9 cellular contexts compared by ENCODE assay signal in genomic region chr19:50478901-50479715, GRCh38. TPM values are rescaled to one million over a fixed set of nuclear protein-coding genes. Genes with fewer than 3 reads are reported as not detected.
DNase-seq lines count a peak whose midpoint lies in the region; ATAC-seq and TF ChIP-seq lines count a peak whose summit lies in the region.
"Had no signal": no experiment of that assay in that cellular context is flagged by ENCODE, and none has a peak within 500 bp of the region (broad histone marks: within the 10 kb centered on the region; RNA-seq: fewer than 3 reads in every experiment).

No MANE protein-coding gene starts in this region.

- H3K4me2 ChIP-seq in PC-3 (ENCODE audit: low read length), result no peak overlapping the region

- no peaks in the 10 kb centered on the region for H3K9me2 ChIP-seq in PC-3 (replicated peaks; ENCODE audit: low read length)

- H2AFZ ChIP-seq in PC-3 (ENCODE audit: low read length), result no peak overlapping the region

- no peak overlapping the region for H3K9ac ChIP-seq in PC-3 (ENCODE audit: low read length)

- no peak overlapping the region for H3K27ac ChIP-seq in PC-3 (ENCODE audit: low read length)
- H3K27ac ChIP-seq in right atrium auricular region, result no peak overlapping the region

- H3K36me3 ChIP-seq in PC-3 (ENCODE audit: low read depth, low read length) (peaks cover 37% of the 10 kb centered on the region), right atrium auricular region (peaks cover 46% of the 10 kb centered on the region)

- intact Hi-C loops in PC-3 (cut with micrococcal nuclease), result no loop called here

- peaks cover 21% of the 10 kb centered on the region for H4K20me1 ChIP-seq in PC-3 (ENCODE audit: low read length)

- peaks cover 31% of the 10 kb centered on the region for H3K79me2 ChIP-seq in PC-3 (ENCODE audit: low read length)

- peak; percentile 80 for TF ChIP-seq CTCF in PC-3 (conservative IDR thresholded peaks at IDR 0.05; ENCODE audit: low read depth, low read length)
- TF ChIP-seq CTCF in fibroblast of villous mesenchyme (IDR thresholded peaks at IDR 0.05; ENCODE audit: insufficient read depth, low read depth, low read length), result peak; percentile 62
- TF ChIP-seq CTCF in right atrium auricular region (IDR thresholded peaks at IDR 0.05), result peak in 1 of 2 donors; percentile 60

- POLR2A ChIA-PET in PC-3 (lab: Charles Lee; ENCODE audit: unreplicated experiment), result no interaction called here

- H3K27me3 ChIP-seq in PC-3 (ENCODE audit: low read length) (no peaks in the 10 kb centered on the region), right atrium auricular region (no peaks in the 10 kb centered on the region)

- H3K9me3 ChIP-seq in PC-3 (ENCODE audit: low read length), result no peaks in the 10 kb centered on the region
- no peaks in the 10 kb centered on the region for H3K9me3 ChIP-seq in right atrium auricular region

- H3K4me3 ChIP-seq in PC-3 (ENCODE audit: low read length) (no peak overlapping the region), fibroblast of villous mesenchyme (ENCODE audit: low read depth, low read length) (no peak overlapping the region), right atrium auricular region (no peak overlapping the region)

- no peak for ATAC-seq in PC-3
- ATAC-seq in HG02678 (IDR thresholded peaks at IDR 0.05; ENCODE audit: unreplicated experiment), result no peak
- ATAC-seq in GM18519 (IDR thresholded peaks at IDR 0.05; ENCODE audit: low FRiP score, unreplicated experiment), result no peak

- no peaks in the 10 kb centered on the region for H3F3A ChIP-seq in PC-3 (ENCODE audit: low read length, unreplicated experiment)

- H3K4me1 ChIP-seq in PC-3 (ENCODE audit: insufficient read depth, low read length) (peaks cover 8% of the 10 kb centered on the region), right atrium auricular region (peaks cover 3 to 25% of the 10 kb centered on the region in 2 donors)

- peak; percentile 84 for DNase-seq in 8988T
- peak; percentile 65 for DNase-seq in Daoy (ENCODE audit: low read depth)
- peak; percentile 38 for DNase-seq in PC-3
- DNase-seq in fibroblast of villous mesenchyme (ENCODE audit: low read depth), result peak; percentile 42
- no peak for DNase-seq in mesenteric fat pad (ENCODE audit: low spot score)
- no peak for DNase-seq in right atrium auricular region (ENCODE audit: low spot score)

- BruUV-seq in PC-3 (replicated peaks; lab: Mats Ljungman, UMichigan), result no TSS peak

- CTCF ChIA-PET in PC-3 (lab: Charles Lee), result no interaction called here

RNA-seq across cellular contexts. Expression of gene GARIN5A, which starts 2.5 kb away (rescaled TPM):
- 0.46 and 0.95 TPM in 2 replicates for total RNA-seq in Daoy (2014; rRNA removed; shearing (Covaris generic))
- 3.5 and 6.2 TPM in 2 replicates for total RNA-seq in PC-3 (2014; rRNA removed)
- 0.32 TPM in 1 of 2 replicates, not detected in the other for total RNA-seq in fibroblast of villous mesenchyme
- 0.35 TPM for total RNA-seq in mesenteric fat pad
- 1 to 10 TPM; 1.4 to 2.3 TPM for total RNA-seq in right atrium auricular region

RNA-seq across cellular contexts. Expression of gene EMC10, which starts 2.8 kb away (rescaled TPM):
- 98.2 and 135 TPM in 2 replicates for total RNA-seq in Daoy (2014; rRNA removed; shearing (Covaris generic))
- total RNA-seq in PC-3 (2014; rRNA removed) (228 and 286 TPM in 2 replicates), fibroblast of villous mesenchyme (38.7 and 40.6 TPM in 2 replicates), mesenteric fat pad (53.3 TPM), right atrium auricular region (100 to 1,000 TPM in 1 of 2 donors, 10 to 100 TPM in 1; 94.9 to 112 TPM)

RNA-seq across cellular contexts. Expression of gene JOSD2, which starts 31.9 kb away (rescaled TPM):
- total RNA-seq in Daoy (2014; rRNA removed; shearing (Covaris generic)), result 17.6 and 26.2 TPM in 2 replicates
- total RNA-seq in PC-3 (2014; rRNA removed), result 60.8 and 71.5 TPM in 2 replicates
- total RNA-seq in fibroblast of villous mesenchyme, result 22.9 and 30.0 TPM in 2 replicates
- 44.9 TPM for total RNA-seq in mesenteric fat pad
- total RNA-seq in right atrium auricular region, result 10 to 100 TPM; 26.6 to 38.2 TPM

RNA-seq across cellular contexts. Expression of gene ASPDH, which starts 34.6 kb away (rescaled TPM):
- not detected in 2 replicates for total RNA-seq in Daoy (2014; rRNA removed; shearing (Covaris generic))
- total RNA-seq in PC-3 (2014; rRNA removed) (not detected in 2 replicates), fibroblast of villous mesenchyme (not detected in 2 replicates), mesenteric fat pad (not detected), right atrium auricular region (not detected)
- total RNA-seq: renal cortical epithelial cell had no signal

RNA-seq across cellular contexts. Expression of gene MYBPC2, which starts 46.4 kb away (rescaled TPM):
- total RNA-seq in Daoy (2014; rRNA removed; shearing (Covaris generic)), result not detected in 2 replicates
- total RNA-seq in PC-3 (2014; rRNA removed) (not detected in 2 replicates), fibroblast of villous mesenchyme (under 0.01 TPM in 1 of 2 replicates, not detected in the other), mesenteric fat pad (not detected), right atrium auricular region (not detected)

Comparison
In these comparisons a context has a peak if more than half of its experiments do, and no peak if none do; other contexts are left out.
1. DNase-seq: peak in 8988T (single experiment), Daoy (single experiment), PC-3 (single experiment) and fibroblast of villous mesenchyme (single experiment); none in mesenteric fat pad (single experiment) and right atrium auricular region (single experiment).